ENCODE assay signal across 8 cellular contexts in the genomic region with DNA sequence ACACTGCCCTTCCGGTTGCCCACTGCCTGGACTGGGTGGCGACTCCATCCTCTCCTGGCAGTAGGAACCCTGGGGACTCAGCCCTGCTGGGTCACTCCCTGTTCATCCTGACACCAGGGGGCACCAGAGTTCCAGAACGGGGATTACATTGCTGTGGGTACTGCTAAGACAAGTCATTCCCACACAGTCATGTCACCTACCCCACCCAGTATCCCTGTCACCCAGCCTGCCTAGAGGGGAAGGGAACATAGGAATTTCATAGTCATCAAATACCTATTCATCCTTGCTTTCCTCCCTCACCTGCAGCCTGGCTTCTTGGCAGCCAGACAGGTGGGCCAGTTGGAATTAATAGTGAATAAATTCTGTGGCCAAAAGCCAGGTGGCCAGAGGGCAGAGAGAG. TPM values are rescaled to one million over a fixed set of nuclear protein-coding genes. Genes with fewer than 3 reads are reported as not detected.
DNase-seq lines count a peak whose midpoint lies in the region; ATAC-seq and TF ChIP-seq lines count a peak whose summit lies in the region.

No MANE protein-coding gene starts in this region.

- TF ChIP-seq CTCF in AG09319 (IDR thresholded peaks at IDR 0.05; ENCODE audit: low read depth, low read length), result peak; percentile 87

- DNase-seq in AG09319 (ENCODE audit: extremely low read depth, low read depth) (peak; percentile 59), GM19240 (ENCODE audit: insufficient read length, low spot score) (peak; percentile 74), NCI-H460 (ENCODE audit: extremely low read depth, low read depth) (peak; percentile 89), dermis blood vessel endothelial cell (peak; percentile 89), lung microvascular endothelial cell (ENCODE audit: low read depth in 2 of 2) (peak; percentile 79 to 84)
- peak; percentile 85 for DNase-seq in activated CD4-positive, alpha-beta T cell treated with anti-CD3 and anti-CD28 coated beads, Interleukin-2, amount 50 U/mL, for 1 hour
- peak; percentile 85 for DNase-seq in stimulated activated CD8-positive, alpha-beta memory T cell treated with anti-CD3 and anti-CD28 coated beads, Interleukin-15, amount 100 ng/mL, for 1 hour (ENCODE audit: low read depth)

- ATAC-seq in HG02973 (IDR thresholded peaks at IDR 0.05; ENCODE audit: unreplicated experiment), result no peak

RNA-seq across cellular contexts. Expression of a gene that starts 9.8 kb away (rescaled TPM):
- total RNA-seq in NCI-H460 (2014; rRNA removed; shearing (Covaris generic)), result 21.7 and 23.1 TPM in 2 replicates
- polyA plus RNA-seq in NCI-H460 (2014; cell fraction: nucleus; rRNA removed), result 55.6 and 63.7 TPM in 2 replicates
- total RNA-seq in dermis blood vessel endothelial cell (0.51 and 0.70 TPM in 2 replicates), lung microvascular endothelial cell (0.22 TPM in 1 of 2 replicates, not detected in the other)

RNA-seq across cellular contexts. Expression of a gene that starts 26.7 kb away (rescaled TPM):
- 12.5 and 15.2 TPM in 2 replicates for total RNA-seq in NCI-H460 (2014; rRNA removed; shearing (Covaris generic))
- polyA plus RNA-seq in NCI-H460 (2014; cell fraction: nucleus; rRNA removed), result 11.7 and 17.9 TPM in 2 replicates
- total RNA-seq in dermis blood vessel endothelial cell (6.8 and 9.2 TPM in 2 replicates), lung microvascular endothelial cell (3.3 and 4.2 TPM in 2 replicates)

RNA-seq across cellular contexts. Expression of a gene that starts 36.9 kb away (rescaled TPM):
- total RNA-seq in NCI-H460 (2014; rRNA removed; shearing (Covaris generic)), result 13.5 and 19.5 TPM in 2 replicates
- polyA plus RNA-seq in NCI-H460 (2014; cell fraction: nucleus; rRNA removed), result 11.7 and 15.4 TPM in 2 replicates
- total RNA-seq in dermis blood vessel endothelial cell, result 9.4 and 10.7 TPM in 2 replicates
- total RNA-seq in lung microvascular endothelial cell, result 6.8 and 8.3 TPM in 2 replicates

RNA-seq across cellular contexts. Expression of a gene that starts 47.1 kb away (rescaled TPM):
- 6.7 and 7.5 TPM in 2 replicates for total RNA-seq in NCI-H460 (2014; rRNA removed; shearing (Covaris generic))
- 3.9 and 5.2 TPM in 2 replicates for polyA plus RNA-seq in NCI-H460 (2014; cell fraction: nucleus; rRNA removed)
- total RNA-seq in dermis blood vessel endothelial cell (10.7 and 11.2 TPM in 2 replicates), lung microvascular endothelial cell (7.6 and 10.3 TPM in 2 replicates)

Comparison
In these comparisons a context has a peak if more than half of its experiments do, and no peak if none do; other contexts are left out.
1. RNA of a gene that starts 9.8 kb away (total RNA-seq): 21.7 to 23.1 TPM in NCI-H460; 0.51 to 0.70 TPM in dermis blood vessel endothelial cell and 0.22 TPM in lung microvascular endothelial cell; every median in the first group is over 10 times any median in the second.
2. Peak in every context shown above with its lines, with median percentiles within 50 percentile points of each other: DNase-seq.